In the genomic region with DNA sequence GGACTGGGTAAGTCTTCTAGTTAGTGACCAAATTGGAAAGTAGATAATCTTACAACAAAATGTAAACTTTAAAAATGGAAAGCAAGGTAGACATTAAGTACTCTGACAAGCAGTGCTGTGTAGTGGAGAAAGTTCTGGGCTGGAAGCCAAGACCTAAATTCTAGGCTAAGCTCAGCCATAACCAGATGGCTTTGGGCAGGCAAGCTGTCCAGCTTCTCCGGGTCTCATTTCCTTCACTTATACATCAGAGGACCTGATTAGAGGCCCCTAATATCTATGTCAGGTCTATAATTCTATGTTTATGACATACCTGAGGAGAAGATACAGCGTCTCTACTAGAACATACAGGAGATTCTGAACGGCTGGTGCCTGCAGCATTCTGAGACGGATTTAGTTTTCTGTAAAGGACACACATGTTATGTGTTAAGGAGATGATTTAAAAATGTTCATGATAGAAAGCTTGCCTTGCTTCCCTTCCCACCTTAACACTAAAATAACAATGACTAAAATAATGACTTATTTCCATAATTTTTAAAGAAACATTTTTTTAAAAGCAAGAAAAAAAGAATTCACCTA, we compare ENCODE assay signal across 10 cellular contexts.
DNase-seq lines count a peak whose midpoint lies in the region; ATAC-seq and TF ChIP-seq lines count a peak whose summit lies in the region.
"Had no signal": no experiment of that assay in that cellular context is flagged by ENCODE, and none has a peak within 500 bp of the region (broad histone marks: within the 10 kb centered on the region; RNA-seq: fewer than 3 reads in every experiment).

No MANE protein-coding gene starts in this region.

- no peak overlapping the region for H2AFZ ChIP-seq in fibroblast of lung (ENCODE audit: low read length)

- H3K79me2 ChIP-seq in fibroblast of lung (ENCODE audit: control insufficient read depth, insufficient read depth, low read length) = peaks cover 7% of the 10 kb centered on the region

- DNase-seq in EL (peak; percentile 62), NCI-H82 treated with DMSO at 0.1 percent for 48 hours (lab: John Stamatoyannopoulos, UW; ENCODE audit: unreplicated experiment) (peak; percentile 41), fibroblast of lung (ENCODE audit: low read depth in 2 of 2) (peak; percentile 75 to 85), psoas muscle (no peak), mucosa of gallbladder (ENCODE audit: low spot score) (no peak)
- no peak for DNase-seq in stimulated activated CD4-positive, alpha-beta T cell treated with anti-CD3 and anti-CD28 coated beads, Interleukin-2, amount 100 ng/mL, for 48 hours
- DNase-seq: activated CD4-positive, alpha-beta T cell treated with anti-CD3 and anti-CD28 coated beads for 4 hours; OCI-M1 had no signal

- no peaks in the 10 kb centered on the region for H3K4me1 ChIP-seq in fibroblast of lung (ENCODE audit: control insufficient read depth, extremely low read depth, insufficient read depth, low read length)
- peaks cover 17% of the 10 kb centered on the region for H3K4me1 ChIP-seq in psoas muscle

- no peaks in the 10 kb centered on the region for H3K27me3 ChIP-seq in fibroblast of lung (ENCODE audit: control insufficient read depth, insufficient read depth, low read length)
- no peaks in the 10 kb centered on the region for H3K27me3 ChIP-seq in psoas muscle (ENCODE audit: insufficient read depth in 3 of 3, low read length in 2 of 3)

- H3K36me3 ChIP-seq in fibroblast of lung (ENCODE audit: control insufficient read depth, insufficient read depth, low read length) (peaks cover 11% of the 10 kb centered on the region), psoas muscle (ENCODE audit: insufficient read depth in 1 of 2, low read depth in 1 of 2) (peaks cover 9 to 62% of the 10 kb centered on the region in 2 donors)

- H3K9me3 ChIP-seq in fibroblast of lung (ENCODE audit: control insufficient read depth, insufficient read depth, low read depth, low read length) = no peaks in the 10 kb centered on the region
- H3K9me3 ChIP-seq in psoas muscle = no peaks in the 10 kb centered on the region

- no peak for TF ChIP-seq CTCF in fibroblast of lung (conservative IDR thresholded peaks at IDR 0.05 in 1 of 2, IDR thresholded peaks at IDR 0.05 in 1 of 2; ENCODE audit: low read depth in 1 of 2, low read length in 2 of 2)
- no peak for TF ChIP-seq CTCF in psoas muscle (IDR thresholded peaks at IDR 0.05)

- WGBS in psoas muscle, 3 donors = 25 to 45% (median 26%) methylated on average over 4 of the region's 4 CpGs

- no peak overlapping the region for H3K4me3 ChIP-seq in fibroblast of lung (replicated peaks in 1 of 4; ENCODE audit: control extremely low read depth in 1 of 4, insufficient read depth in 1 of 4, low read depth in 3 of 4, low read length in 4 of 4)
- H3K4me3 ChIP-seq in psoas muscle = no peak overlapping the region

- H3K27ac ChIP-seq in fibroblast of lung (ENCODE audit: insufficient read depth, low read length) (no peak overlapping the region), psoas muscle (peak overlapping the region; percentile 3)

- ATAC-seq in psoas muscle (peak; percentile 65 to 90 (median 82)), HG02870 (IDR thresholded peaks at IDR 0.05; ENCODE audit: unreplicated experiment) (no peak), GM19397 (IDR thresholded peaks at IDR 0.05; ENCODE audit: unreplicated experiment) (no peak)

- no peak overlapping the region for H3K4me2 ChIP-seq in fibroblast of lung (ENCODE audit: extremely low read depth, insufficient read depth, low read length)

- no peaks in the 10 kb centered on the region for H4K20me1 ChIP-seq in fibroblast of lung (ENCODE audit: control insufficient read depth, extremely low read depth, insufficient read depth, low read length)

- intact Hi-C loops in psoas muscle (cut with DNase I) = no loop called here

- no peak overlapping the region for H3K9ac ChIP-seq in fibroblast of lung (ENCODE audit: insufficient read depth, low read length)

Comparison
In these comparisons a context has a peak if more than half of its experiments do, and no peak if none do; other contexts are left out.
1. DNase-seq: peak in EL (single experiment), NCI-H82 treated with DMSO at 0.1 percent for 48 hours (single experiment) and fibroblast of lung (2 of 2); none in psoas muscle (0 of 2), stimulated activated CD4-positive, alpha-beta T cell treated with anti-CD3 and anti-CD28 coated beads, Interleukin-2, amount 100 ng/mL, for 48 hours (0 of 2) and mucosa of gallbladder (single experiment).
2. ATAC-seq: peak in psoas muscle (4 of 4); none in HG02870 (single experiment) and GM19397 (single experiment).